Comparison of ENCODE assay signal across 1 cellular context in the genomic region with DNA sequence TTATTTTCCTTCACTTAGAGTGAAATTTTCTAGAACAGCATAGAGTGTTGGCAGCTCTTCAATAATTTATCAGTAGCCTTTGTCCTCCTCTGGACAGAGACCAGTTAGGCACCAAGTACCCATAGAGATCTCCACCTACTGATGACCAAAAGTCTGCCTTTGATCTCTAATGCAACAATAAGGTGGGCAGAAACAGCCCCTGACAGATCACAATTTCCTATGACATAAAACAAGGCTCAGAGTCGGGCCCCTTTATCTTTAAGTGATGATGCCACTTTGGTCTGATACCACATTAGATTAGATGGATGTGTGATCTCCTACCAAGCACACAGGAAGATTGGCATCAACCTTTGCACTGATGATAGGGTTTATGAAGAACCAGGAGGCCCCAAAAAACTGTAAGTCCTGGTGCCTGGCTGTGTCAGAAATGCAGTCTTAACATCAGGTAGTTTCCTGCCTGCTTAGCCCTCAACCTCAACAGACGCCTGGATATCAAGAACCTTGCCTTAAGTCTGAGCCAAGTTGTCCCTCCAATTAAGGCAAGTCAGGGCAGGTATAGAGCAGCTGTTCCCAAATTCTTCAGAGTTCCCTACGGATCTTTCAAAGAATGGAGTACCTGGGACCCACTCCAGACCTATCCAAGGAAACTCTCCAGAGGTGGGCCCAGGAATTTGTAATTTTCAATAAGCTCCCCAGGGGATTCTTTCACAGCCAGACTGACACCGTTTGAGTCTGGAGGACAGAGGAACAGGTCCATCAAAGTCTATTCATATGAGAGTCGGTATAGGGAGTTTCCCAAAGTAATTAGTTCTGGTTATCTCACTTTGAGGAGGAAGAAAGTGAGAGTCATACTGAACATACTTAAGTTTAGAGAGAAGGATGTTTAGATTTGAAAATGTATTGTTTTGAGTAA.
TF ChIP-seq lines count a peak whose summit lies in the region.

No MANE protein-coding gene starts in this region.

TF ChIP-seq in GM23338, 12 proteins besides CTCF, POLR2A, EP300 and RAD21 (continued from another document):
- TF ChIP-seq, protein P1, sequence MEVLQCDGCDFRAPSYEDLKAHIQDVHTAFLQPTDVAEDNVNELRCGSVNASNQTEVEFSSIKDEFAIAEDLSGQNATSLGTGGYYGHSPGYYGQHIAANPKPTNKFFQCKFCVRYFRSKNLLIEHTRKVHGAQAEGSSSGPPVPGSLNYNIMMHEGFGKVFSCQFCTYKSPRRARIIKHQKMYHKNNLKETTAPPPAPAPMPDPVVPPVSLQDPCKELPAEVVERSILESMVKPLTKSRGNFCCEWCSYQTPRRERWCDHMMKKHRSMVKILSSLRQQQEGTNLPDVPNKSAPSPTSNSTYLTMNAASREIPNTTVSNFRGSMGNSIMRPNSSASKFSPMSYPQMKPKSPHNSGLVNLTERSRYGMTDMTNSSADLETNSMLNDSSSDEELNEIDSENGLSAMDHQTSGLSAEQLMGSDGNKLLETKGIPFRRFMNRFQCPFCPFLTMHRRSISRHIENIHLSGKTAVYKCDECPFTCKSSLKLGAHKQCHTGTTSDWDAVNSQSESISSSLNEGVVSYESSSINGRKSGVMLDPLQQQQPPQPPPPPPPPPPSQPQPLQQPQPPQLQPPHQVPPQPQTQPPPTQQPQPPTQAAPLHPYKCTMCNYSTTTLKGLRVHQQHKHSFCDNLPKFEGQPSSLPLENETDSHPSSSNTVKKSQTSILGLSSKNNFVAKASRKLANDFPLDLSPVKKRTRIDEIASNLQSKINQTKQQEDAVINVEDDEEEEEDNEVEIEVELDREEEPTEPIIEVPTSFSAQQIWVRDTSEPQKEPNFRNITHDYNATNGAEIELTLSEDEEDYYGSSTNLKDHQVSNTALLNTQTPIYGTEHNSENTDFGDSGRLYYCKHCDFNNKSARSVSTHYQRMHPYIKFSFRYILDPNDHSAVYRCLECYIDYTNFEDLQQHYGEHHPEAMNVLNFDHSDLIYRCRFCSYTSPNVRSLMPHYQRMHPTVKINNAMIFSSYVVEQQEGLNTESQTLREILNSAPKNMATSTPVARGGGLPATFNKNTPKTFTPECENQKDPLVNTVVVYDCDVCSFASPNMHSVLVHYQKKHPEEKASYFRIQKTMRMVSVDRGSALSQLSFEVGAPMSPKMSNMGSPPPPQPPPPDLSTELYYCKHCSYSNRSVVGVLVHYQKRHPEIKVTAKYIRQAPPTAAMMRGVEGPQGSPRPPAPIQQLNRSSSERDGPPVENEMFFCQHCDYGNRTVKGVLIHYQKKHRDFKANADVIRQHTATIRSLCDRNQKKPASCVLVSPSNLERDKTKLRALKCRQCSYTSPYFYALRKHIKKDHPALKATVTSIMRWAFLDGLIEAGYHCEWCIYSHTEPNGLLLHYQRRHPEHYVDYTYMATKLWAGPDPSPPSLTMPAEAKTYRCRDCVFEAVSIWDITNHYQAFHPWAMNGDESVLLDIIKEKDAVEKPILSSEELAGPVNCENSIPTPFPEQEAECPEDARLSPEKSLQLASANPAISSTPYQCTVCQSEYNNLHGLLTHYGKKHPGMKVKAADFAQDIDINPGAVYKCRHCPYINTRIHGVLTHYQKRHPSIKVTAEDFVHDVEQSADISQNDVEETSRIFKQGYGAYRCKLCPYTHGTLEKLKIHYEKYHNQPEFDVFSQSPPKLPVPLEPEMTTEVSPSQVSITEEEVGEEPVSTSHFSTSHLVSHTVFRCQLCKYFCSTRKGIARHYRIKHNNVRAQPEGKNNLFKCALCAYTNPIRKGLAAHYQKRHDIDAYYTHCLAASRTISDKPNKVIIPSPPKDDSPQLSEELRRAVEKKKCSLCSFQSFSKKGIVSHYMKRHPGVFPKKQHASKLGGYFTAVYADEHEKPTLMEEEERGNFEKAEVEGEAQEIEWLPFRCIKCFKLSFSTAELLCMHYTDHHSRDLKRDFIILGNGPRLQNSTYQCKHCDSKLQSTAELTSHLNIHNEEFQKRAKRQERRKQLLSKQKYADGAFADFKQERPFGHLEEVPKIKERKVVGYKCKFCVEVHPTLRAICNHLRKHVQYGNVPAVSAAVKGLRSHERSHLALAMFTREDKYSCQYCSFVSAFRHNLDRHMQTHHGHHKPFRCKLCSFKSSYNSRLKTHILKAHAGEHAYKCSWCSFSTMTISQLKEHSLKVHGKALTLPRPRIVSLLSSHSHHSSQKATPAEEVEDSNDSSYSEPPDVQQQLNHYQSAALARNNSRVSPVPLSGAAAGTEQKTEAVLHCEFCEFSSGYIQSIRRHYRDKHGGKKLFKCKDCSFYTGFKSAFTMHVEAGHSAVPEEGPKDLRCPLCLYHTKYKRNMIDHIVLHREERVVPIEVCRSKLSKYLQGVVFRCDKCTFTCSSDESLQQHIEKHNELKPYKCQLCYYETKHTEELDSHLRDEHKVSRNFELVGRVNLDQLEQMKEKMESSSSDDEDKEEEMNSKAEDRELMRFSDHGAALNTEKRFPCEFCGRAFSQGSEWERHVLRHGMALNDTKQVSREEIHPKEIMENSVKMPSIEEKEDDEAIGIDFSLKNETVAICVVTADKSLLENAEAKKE (CRISPR knock-in tag; IDR thresholded peaks at IDR 0.05), result no peak
- no peak for TF ChIP-seq EZH2 (IDR thresholded peaks at IDR 0.05; ENCODE audit: low read depth, unreplicated experiment)
- no peak for TF ChIP-seq STAT1 (IDR thresholded peaks at IDR 0.05; ENCODE audit: unreplicated experiment)
- no peak for TF ChIP-seq ZNF114 (CRISPR knock-in tag; IDR thresholded peaks at IDR 0.05)
- TF ChIP-seq ZNF331 (CRISPR knock-in tag; IDR thresholded peaks at IDR 0.05; ENCODE audit: low read depth), result no peak
- no peak for TF ChIP-seq EZH2phosphoT487 (IDR thresholded peaks at IDR 0.05; ENCODE audit: unreplicated experiment)
- no peak for TF ChIP-seq POLR2AphosphoS5 (IDR thresholded peaks at IDR 0.05; ENCODE audit: low read depth)
- TF ChIP-seq, protein P2, sequence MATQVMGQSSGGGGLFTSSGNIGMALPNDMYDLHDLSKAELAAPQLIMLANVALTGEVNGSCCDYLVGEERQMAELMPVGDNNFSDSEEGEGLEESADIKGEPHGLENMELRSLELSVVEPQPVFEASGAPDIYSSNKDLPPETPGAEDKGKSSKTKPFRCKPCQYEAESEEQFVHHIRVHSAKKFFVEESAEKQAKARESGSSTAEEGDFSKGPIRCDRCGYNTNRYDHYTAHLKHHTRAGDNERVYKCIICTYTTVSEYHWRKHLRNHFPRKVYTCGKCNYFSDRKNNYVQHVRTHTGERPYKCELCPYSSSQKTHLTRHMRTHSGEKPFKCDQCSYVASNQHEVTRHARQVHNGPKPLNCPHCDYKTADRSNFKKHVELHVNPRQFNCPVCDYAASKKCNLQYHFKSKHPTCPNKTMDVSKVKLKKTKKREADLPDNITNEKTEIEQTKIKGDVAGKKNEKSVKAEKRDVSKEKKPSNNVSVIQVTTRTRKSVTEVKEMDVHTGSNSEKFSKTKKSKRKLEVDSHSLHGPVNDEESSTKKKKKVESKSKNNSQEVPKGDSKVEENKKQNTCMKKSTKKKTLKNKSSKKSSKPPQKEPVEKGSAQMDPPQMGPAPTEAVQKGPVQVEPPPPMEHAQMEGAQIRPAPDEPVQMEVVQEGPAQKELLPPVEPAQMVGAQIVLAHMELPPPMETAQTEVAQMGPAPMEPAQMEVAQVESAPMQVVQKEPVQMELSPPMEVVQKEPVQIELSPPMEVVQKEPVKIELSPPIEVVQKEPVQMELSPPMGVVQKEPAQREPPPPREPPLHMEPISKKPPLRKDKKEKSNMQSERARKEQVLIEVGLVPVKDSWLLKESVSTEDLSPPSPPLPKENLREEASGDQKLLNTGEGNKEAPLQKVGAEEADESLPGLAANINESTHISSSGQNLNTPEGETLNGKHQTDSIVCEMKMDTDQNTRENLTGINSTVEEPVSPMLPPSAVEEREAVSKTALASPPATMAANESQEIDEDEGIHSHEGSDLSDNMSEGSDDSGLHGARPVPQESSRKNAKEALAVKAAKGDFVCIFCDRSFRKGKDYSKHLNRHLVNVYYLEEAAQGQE (IDR thresholded peaks at IDR 0.05; ENCODE audit: unreplicated experiment), result no peak
